19 cellular contexts compared by ENCODE assay signal in genomic region chr5:17225551-17225950, GRCh38. TPM values are rescaled to one million over a fixed set of nuclear protein-coding genes. Genes with fewer than 3 reads are reported as not detected.
A peak's percentile ranks its signal among the peaks of the same experiment; 100 is the strongest.
DNase-seq lines count a peak whose midpoint lies in the region; ATAC-seq, FAIRE-seq and TF ChIP-seq lines count a peak whose summit lies in the region.
"Had no signal": no experiment of that assay in that cellular context is flagged by ENCODE, and none has a peak within 500 bp of the region (broad histone marks: within the 10 kb centered on the region; RNA-seq: fewer than 3 reads in every experiment).

No MANE protein-coding gene starts in this region.

- in situ Hi-C loops in mammary epithelial cell (cut with MboI; ENCODE audit: low sequenced_read_pairs in 2 of 2): no loop called here
- in situ Hi-C loops in GM12878 (cut with MboI): loop anchor here (5.0 to 25.0 kb wide), 2 partner anchors 92 to 1512 kb away; no protein-coding TSS in a partner anchor

- CTCF ChIA-PET in MCF 10A (lab: Yijun Ruan, JAX): interaction anchor here (0.7 to 1.2 kb wide), 3 partner anchors 8 to 894 kb away, joined by 3 to 5 read pairs (median 3); partner anchors contain the start of gene BASP1
- CTCF ChIA-PET in mammary epithelial cell (lab: Charles Lee; ENCODE audit: low non-redundant PET): no interaction called here
- CTCF ChIA-PET in GM12878 (lab: Yijun Ruan, JAX): interaction anchor here (1.2 to 6.1 kb wide), 7 partner anchors 9 to 90 kb away, joined by 3 to 38 read pairs (median 4); partner anchors contain the start of gene BASP1

- H3K4me1 ChIP-seq in mammary epithelial cell (ENCODE audit: insufficient read depth, low read length) (peaks cover 32% of the 10 kb centered on the region), GM12878 (ENCODE audit: control insufficient read depth, insufficient read depth, low read length) (peaks cover 43% of the 10 kb centered on the region), neuronal stem cell (ENCODE audit: control insufficient read depth in 2 of 2, insufficient read depth in 1 of 2, low read depth in 1 of 2, low read length in 2 of 2) (peaks cover 2 to 24% of the 10 kb centered on the region in 2 donors)

- H3K4me3 Mint-ChIP-seq in MCF 10A (ENCODE audit: unreplicated experiment): no peak overlapping the region
- H3K4me3 Mint-ChIP-seq: natural killer cell treated with Interleukin-12 subunit alpha and Interleukin-12 subunit beta and Interleukin-15 and Interleukin-18, amount 100 ng/mL, for 72 hours had no signal

- H3K27me3 ChIP-seq in mammary epithelial cell (ENCODE audit: insufficient read depth, low read length): no peaks in the 10 kb centered on the region
- no peaks in the 10 kb centered on the region for H3K27me3 ChIP-seq in GM12878 (replicated peaks in 1 of 2; ENCODE audit: control insufficient read depth in 2 of 2, insufficient read depth in 2 of 2, low read length in 1 of 2)
- H3K27me3 ChIP-seq in neuronal stem cell (ENCODE audit: control insufficient read depth in 3 of 3, insufficient read depth in 3 of 3, low read depth in 1 of 3, low read length in 3 of 3): no peaks in the 10 kb centered on the region

- H2AFZ ChIP-seq in mammary epithelial cell (ENCODE audit: low read depth, low read length) (no peak overlapping the region), GM12878 (ENCODE audit: control insufficient read depth, low read depth, low read length) (no peak overlapping the region), neuronal stem cell (ENCODE audit: low read length) (no peak overlapping the region)

- no peak for TF ChIP-seq POLR2A in GM12878 (IDR thresholded peaks at IDR 0.05; ENCODE audit: low read depth, low read length)

- H4K20me1 ChIP-seq in mammary epithelial cell (ENCODE audit: insufficient read depth, low read length) (no peaks in the 10 kb centered on the region), GM12878 (ENCODE audit: control insufficient read depth, insufficient read depth) (no peaks in the 10 kb centered on the region)

- FAIRE-seq in GM12878 (lab: Jason Lieb, UNC): no peak
- FAIRE-seq: HTR-8/SVneo, TTC549 had no signal

- WGBS in mammary epithelial cell (ENCODE audit: low coverage, missing lambda C conversion rate): 94% methylated on average over 9 of the region's 9 CpGs
- WGBS in GM12878 (ENCODE audit: insufficient coverage, insufficient replicate concordance, low lambda C conversion rate, missing lambda C conversion rate): 7% methylated on average over 9 of the region's 9 CpGs
- no CpG with 5 or more reads among the region's 9 CpGs for WGBS in neuronal stem cell (ENCODE audit: extremely low coverage in 2 of 2, insufficient read length in 2 of 2, insufficient replicate concordance in 1 of 2), 2 donors

- H3K4ac ChIP-seq in neuronal stem cell (ENCODE audit: low read length): no peak overlapping the region

- H2BK12ac ChIP-seq in neuronal stem cell (ENCODE audit: low read length): no peak overlapping the region

- no peak for ATAC-seq in GM12878
- ATAC-seq in HG03354 (IDR thresholded peaks at IDR 0.05; ENCODE audit: poor library complexity, severe bottlenecking, unreplicated experiment): no peak
- no peak for ATAC-seq in GM19455 (IDR thresholded peaks at IDR 0.05; ENCODE audit: unreplicated experiment)
- ATAC-seq: natural killer cell treated with Interleukin-12 subunit alpha and Interleukin-12 subunit beta and Interleukin-15 and Interleukin-18, amount 100 ng/mL, for 72 hours had no signal

- intact Hi-C loops in MCF 10A (cut with micrococcal nuclease): no loop called here
- intact Hi-C loops in mammary epithelial cell (cut with micrococcal nuclease): no loop called here
- intact Hi-C loops in GM12878 (cut with micrococcal nuclease; ENCODE audit: unreplicated experiment): loop anchor here (1.0 kb wide), 2 partner anchors 33 to 92 kb away; no protein-coding TSS in a partner anchor

- no peak overlapping the region for H2BK120ac ChIP-seq in neuronal stem cell (ENCODE audit: low read depth, low read length)

- DNase-seq in MCF 10A (ENCODE audit: unreplicated experiment) (no peak), mammary epithelial cell (no peak), GM12878 (ENCODE audit: low read depth, low spot score) (no peak), neuronal stem cell (ENCODE audit: low spot score) (no peak), AG08395 (ENCODE audit: low spot score) (no peak)
- no peak for DNase-seq in activated CD4-positive, CD25-positive, alpha-beta regulatory T cell treated with anti-CD3 and anti-CD28 coated beads, Interleukin-2, amount 50 U/mL, for 72 hours
- DNase-seq: activated CD4-positive, alpha-beta T cell treated with anti-CD3 and anti-CD28 coated beads for 4 hours; GF-D8; left cardiac atrium; NCI-H1417; NCI-H748 treated with DMSO at 0.1 percent for 48 hours; Right ventricle myocardium superior had no signal

- H3K79me2 ChIP-seq in mammary epithelial cell (ENCODE audit: insufficient read depth, low read length) (peaks cover 79% of the 10 kb centered on the region), GM12878 (ENCODE audit: control insufficient read depth, insufficient read depth, low read length) (peaks cover 75% of the 10 kb centered on the region)

- RAD21 ChIA-PET in GM12878 (lab: Charles Lee; ENCODE audit: unreplicated experiment): interaction anchor here (1.1 to 7.7 kb wide), 7 partner anchors 10 to 93 kb away, joined by 3 to 98 read pairs (median 11); partner anchors contain the start of gene BASP1

- H3K79me1 ChIP-seq in neuronal stem cell (ENCODE audit: low read depth, low read length): no peaks in the 10 kb centered on the region

- no peak overlapping the region for H2BK15ac ChIP-seq in neuronal stem cell (ENCODE audit: low read length)

- no peak for TF ChIP-seq CTCF in MCF 10A (IDR thresholded peaks at IDR 0.05; ENCODE audit: unreplicated experiment)
- no peak for TF ChIP-seq CTCF in mammary epithelial cell (conservative IDR thresholded peaks at IDR 0.05 in 1 of 2, IDR thresholded peaks at IDR 0.05 in 1 of 2; ENCODE audit: extremely low read depth in 1 of 2, insufficient read depth in 1 of 2, low read depth in 1 of 2, low read length in 2 of 2)
- TF ChIP-seq CTCF in GM12878 (IDR thresholded peaks at IDR 0.05 in 2 of 3, conservative IDR thresholded peaks at IDR 0.05 in 1 of 3; ENCODE audit: control insufficient read depth in 2 of 3, extremely low read depth in 1 of 3, insufficient read depth in 1 of 3, low read depth in 3 of 3, low read length in 3 of 3): no peak

- POLR2A ChIA-PET in MCF 10A (lab: Yijun Ruan, JAX) (interaction anchor here (0.5 to 0.6 kb wide), 2 partner anchors 55 to 110 kb away, joined by 3 read pairs; no protein-coding TSS in a partner anchor), GM12878 (lab: Charles Lee) (interaction anchor here (1.2 to 4.2 kb wide), 3 partner anchors 10 to 55 kb away, joined by 5 to 28 read pairs (median 7); no protein-coding TSS in a partner anchor)

- H3K27ac Mint-ChIP-seq in MCF 10A (ENCODE audit: low read depth, unreplicated experiment): peak overlapping the region; percentile 19
- H3K27ac Mint-ChIP-seq: activated naive CD4-positive, alpha-beta T cell treated with anti-CD3 and anti-CD28 coated beads, Interleukin-2, amount 50 U/mL, for 72 hours; natural killer cell treated with Interleukin-12 subunit alpha and Interleukin-12 subunit beta and Interleukin-15 and Interleukin-18, amount 100 ng/mL, for 72 hours had no signal

- no peak overlapping the region for H3K14ac ChIP-seq in neuronal stem cell (ENCODE audit: low read length)

- no peak overlapping the region for H2AK5ac ChIP-seq in neuronal stem cell (ENCODE audit: low read depth, low read length)

- H3K36me3 ChIP-seq in mammary epithelial cell (ENCODE audit: insufficient read depth, low read length) (no peaks in the 10 kb centered on the region), GM12878 (ENCODE audit: control insufficient read depth in 2 of 2, insufficient read depth in 2 of 2, low read length in 1 of 2) (no peaks in the 10 kb centered on the region), neuronal stem cell (replicated peaks in 1 of 2; ENCODE audit: control insufficient read depth in 2 of 2, insufficient read depth in 2 of 2, low read length in 2 of 2) (peaks cover 0 to 74% of the 10 kb centered on the region in 2 donors)

- no peak overlapping the region for H3K23ac ChIP-seq in neuronal stem cell (ENCODE audit: low read depth, low read length, poor library complexity)

- H3K4me3 ChIP-seq in mammary epithelial cell (replicated peaks in 1 of 3; ENCODE audit: insufficient read depth in 1 of 3, low read depth in 2 of 3, low read length in 3 of 3) (no peak overlapping the region), GM12878 (peak overlapping the region; percentile 42; the same call in 1 of the 2 replicates), neuronal stem cell (ENCODE audit: low read length in 2 of 2) (no peak overlapping the region)

- H4K8ac ChIP-seq in neuronal stem cell (ENCODE audit: low read depth, low read length): no peak overlapping the region

- no peak overlapping the region for H3K27ac ChIP-seq in mammary epithelial cell (ENCODE audit: insufficient read depth, low read depth, low read length)
- H3K27ac ChIP-seq in GM12878 (ENCODE audit: control insufficient read depth, insufficient read depth): peak overlapping the region; percentile 39
- H3K27ac ChIP-seq in neuronal stem cell (replicated peaks; ENCODE audit: low read length): no peak overlapping the region
- H3K27ac ChIP-seq: C4-2B had no signal

- H3K9me3 ChIP-seq in mammary epithelial cell (replicated peaks; ENCODE audit: insufficient read depth, low read length) (no peaks in the 10 kb centered on the region), GM12878 (replicated peaks; ENCODE audit: control insufficient read depth, insufficient read depth, low read length) (no peaks in the 10 kb centered on the region), neuronal stem cell (replicated peaks in 1 of 2; ENCODE audit: control insufficient read depth in 2 of 2, insufficient read depth in 1 of 2, low read depth in 1 of 2, low read length in 2 of 2) (peaks cover 0 to 11% of the 10 kb centered on the region in 2 donors)

- SMC1A ChIA-PET in GM12878 (lab: Charles Lee; ENCODE audit: uncharacterized antibody, unreplicated experiment): interaction anchor here (0.9 to 11.2 kb wide), 13 partner anchors 9 to 138 kb away, joined by 3 to 150 read pairs (median 9); partner anchors contain the start of gene BASP1

- no peak overlapping the region for H2BK5ac ChIP-seq in neuronal stem cell (ENCODE audit: low read length)

- dilution Hi-C loops in mammary epithelial cell (cut with HindIII; ENCODE audit: low sequenced_read_pairs): no loop called here

- H3K4me2 ChIP-seq in mammary epithelial cell (ENCODE audit: insufficient read depth, low read depth, low read length) (no peak overlapping the region), GM12878 (ENCODE audit: control insufficient read depth, insufficient read depth) (peak overlapping the region; percentile 61), neuronal stem cell (ENCODE audit: insufficient read depth, low read length, poor library complexity, severe bottlenecking) (no peak overlapping the region)

- BruUV-seq in MCF 10A (replicated peaks; lab: Mats Ljungman, UMichigan) (no TSS peak), mammary epithelial cell (replicated peaks; lab: Mats Ljungman, UMichigan) (no TSS peak), GM12878 (replicated peaks; lab: Mats Ljungman, UMichigan) (no TSS peak)

- no peaks in the 10 kb centered on the region for H3K9me3 Mint-ChIP-seq in MCF 10A (ENCODE audit: unreplicated experiment)
- H3K9me3 Mint-ChIP-seq: activated naive CD4-positive, alpha-beta T cell treated with anti-CD3 and anti-CD28 coated beads, Interleukin-2, amount 50 U/mL, for 72 hours had no signal

- no peak overlapping the region for H3K9ac ChIP-seq in mammary epithelial cell (ENCODE audit: insufficient read depth, low read length)
- peak overlapping the region; percentile 49 for H3K9ac ChIP-seq in GM12878 (ENCODE audit: control insufficient read depth, insufficient read depth, low read length)
- H3K9ac ChIP-seq in neuronal stem cell (ENCODE audit: low read depth, low read length, poor library complexity): no peak overlapping the region

- no peak for TF ChIP-seq EP300 in GM12878 (IDR thresholded peaks at IDR 0.05; ENCODE audit: borderline replicate concordance in 1 of 2, control insufficient read depth in 1 of 2, low read depth in 2 of 2, low read length in 2 of 2)

- peaks cover 11% of the 10 kb centered on the region for H3K36me3 Mint-ChIP-seq in MCF 10A (ENCODE audit: insufficient read depth, unreplicated experiment)
- H3K36me3 Mint-ChIP-seq: activated naive CD4-positive, alpha-beta T cell treated with anti-CD3 and anti-CD28 coated beads, Interleukin-2, amount 50 U/mL, for 72 hours; natural killer cell treated with Interleukin-12 subunit alpha and Interleukin-12 subunit beta and Interleukin-15 and Interleukin-18, amount 100 ng/mL, for 72 hours had no signal

- H3K4me1 Mint-ChIP-seq in MCF 10A (ENCODE audit: insufficient read depth, unreplicated experiment): peaks cover 54% of the 10 kb centered on the region

- no peak for TF ChIP-seq RAD21 in GM12878 (IDR thresholded peaks at IDR 0.05; ENCODE audit: insufficient read depth, low read depth, low read length)

- H4K91ac ChIP-seq in neuronal stem cell (ENCODE audit: low read depth, low read length, poor library complexity): no peak overlapping the region

- H3K18ac ChIP-seq in neuronal stem cell (ENCODE audit: low read length): peak overlapping the region; percentile 64

- H3K27me3 Mint-ChIP-seq in MCF 10A (ENCODE audit: insufficient read depth, unreplicated experiment): no peaks in the 10 kb centered on the region
- H3K27me3 Mint-ChIP-seq: natural killer cell treated with Interleukin-12 subunit alpha and Interleukin-12 subunit beta and Interleukin-15 and Interleukin-18, amount 100 ng/mL, for 72 hours had no signal

RNA-seq across cellular contexts. Expression of gene BASP1, which starts 8.1 kb away (rescaled TPM):
- total RNA-seq in MCF 10A (2022) (76.3 and 84.5 TPM in 2 replicates), mammary epithelial cell (10 to 100 TPM; 27.0 to 76.6 TPM), GM12878 (2014; rRNA removed) (123 and 126 TPM in 2 replicates), GM12878 (2014; rRNA removed; fragmentation: Illumina TruSeq; extraction: Trizol) (68.8 and 73.9 TPM in 2 replicates), GM12878 (2021) (190 and 193 TPM in 2 replicates)
- polyA plus RNA-seq in mammary epithelial cell (60.4 TPM), GM12878 (2011; rRNA removed) (158 and 181 TPM in 2 replicates), GM12878 (2014; fragmentation: Illumina TruSeq; extraction: Trizol) (159 and 169 TPM in 2 replicates), GM12878 (2014; fragmentation: Nextera tagmentation; extraction: Ambion mirVana) (10 to 100 TPM; 27.3 to 57.5 TPM), GM12878 (2014; rRNA removed) (185 and 209 TPM in 2 replicates), GM12878 (2016; fragmentation: Nextera tagmentation; extraction: Ambion mirVana) (10 to 100 TPM; 59.0 to 78.7 TPM)
- 15.7 TPM for polyA minus RNA-seq in mammary epithelial cell
- total RNA-seq in GM12878 (2013; cell fraction: nucleolus; rRNA removed): 26.2 and 27.4 TPM in 2 replicates
- polyA plus RNA-seq in GM12878 (2011; ENCODE audit: low read depth): 50.3 TPM
- 95.6 and 98.7 TPM in 2 replicates for polyA plus RNA-seq in GM12878 (2011; cell fraction: cytosol; rRNA removed)
- polyA plus RNA-seq in GM12878 (2011; cell fraction: nucleus; rRNA removed): 22.4 and 34.3 TPM in 2 replicates
- polyA plus RNA-seq in GM12878 (2012): 66.9 and 79.5 TPM in 2 replicates
- 28.4 and 35.5 TPM in 2 replicates for polyA minus RNA-seq in GM12878 (2011; rRNA and poly(A)+ RNA removed)
- 26.5 and 29.0 TPM in 2 replicates for polyA minus RNA-seq in GM12878 (2011; cell fraction: cytosol; rRNA and poly(A)+ RNA removed)
- polyA minus RNA-seq in GM12878 (2011; cell fraction: nucleus; rRNA and poly(A)+ RNA removed): 4.7 and 9.5 TPM in 2 replicates
- polyA plus RNA-seq in neuronal stem cell (2013, experiment 1 of 2): 313 TPM
- 331 TPM for polyA plus RNA-seq in neuronal stem cell (2013, experiment 2 of 2)
